Comparison of ENCODE assay signal across 11 cellular contexts in genomic region chr1:207282496-207283380, GRCh38. TPM values are rescaled to one million over a fixed set of nuclear protein-coding genes. Genes with fewer than 3 reads are reported as not detected.
DNase-seq lines count a peak whose midpoint lies in the region; ATAC-seq and TF ChIP-seq lines count a peak whose summit lies in the region.
"Had no signal": no experiment of that assay in that cellular context is flagged by ENCODE, and none has a peak within 500 bp of the region (broad histone marks: within the 10 kb centered on the region; RNA-seq: fewer than 3 reads in every experiment).

No MANE protein-coding gene starts in this region.

- H3K18ac ChIP-seq in IMR-90 (ENCODE audit: low read depth, low read length), result peak overlapping the region; percentile 70

- no peak overlapping the region for H2AFZ ChIP-seq in IMR-90 (replicated peaks; ENCODE audit: low read length, poor library complexity)

- H3K4me2 ChIP-seq in IMR-90 (ENCODE audit: low read depth, low read length), result no peak overlapping the region

- H4K20me1 ChIP-seq in IMR-90 (ENCODE audit: insufficient read depth, low read length), result no peaks in the 10 kb centered on the region

- no peak for TF ChIP-seq POLR2A in IMR-90 (IDR thresholded peaks at IDR 0.05; ENCODE audit: low read depth, low read length)

- H3K9me3 Mint-ChIP-seq in Caco-2 (ENCODE audit: unreplicated experiment), result peaks cover 1% of the 10 kb centered on the region
- H3K9me3 Mint-ChIP-seq in naive thymus-derived CD8-positive, alpha-beta T cell, result peaks cover 0 to 11% (median 0%) of the 10 kb centered on the region in 9 donors
- H3K9me3 Mint-ChIP-seq: activated T-helper 17 cell treated with anti-CD3 and anti-CD28 coated beads, Interleukin-2, amount 50 U/mL, for 72 hours had no signal

- H2BK15ac ChIP-seq in IMR-90 (ENCODE audit: low read depth, low read length), result no peak overlapping the region

- no peak for TF ChIP-seq RAD21 in IMR-90 (IDR thresholded peaks at IDR 0.05; ENCODE audit: low read length)

- H2AK5ac ChIP-seq in IMR-90 (ENCODE audit: low read depth, low read length), result 0 out of 2 replicates have a peak overlapping the region, but pooled peaks have one; percentile 23

- BruUV-seq in Caco-2 (replicated peaks; lab: Mats Ljungman, UMichigan) (no TSS peak), IMR-90 (replicated peaks; lab: Mats Ljungman, UMichigan) (no TSS peak)

- peak overlapping the region; percentile 5 for H4K91ac ChIP-seq in IMR-90 (ENCODE audit: insufficient read depth, low read depth, low read length)

- peak overlapping the region; percentile 14; the same call in 1 of the 2 replicates for H2BK20ac ChIP-seq in IMR-90 (ENCODE audit: low read depth, low read length)

- peak overlapping the region; percentile 18 for H3K27ac Mint-ChIP-seq in Caco-2 (ENCODE audit: unreplicated experiment)
- H3K27ac Mint-ChIP-seq in naive thymus-derived CD8-positive, alpha-beta T cell, result peak overlapping the region in 9 of 10 donors; percentile 7 to 90 (median 74)

- peaks cover 10% of the 10 kb centered on the region; the same call in 1 of the 2 replicates for H3K9me1 ChIP-seq in IMR-90 (ENCODE audit: insufficient read depth, low read length)

- CTCF ChIA-PET in Caco-2 (lab: Charles Lee) (no interaction called here), IMR-90 (lab: Yijun Ruan, JAX) (no interaction called here)

- H3K36me3 ChIP-seq in Caco-2 (ENCODE audit: control insufficient read depth, insufficient read depth, low read length) (no peaks in the 10 kb centered on the region), IMR-90 (ENCODE audit: control insufficient read depth, insufficient read depth, low read length) (no peaks in the 10 kb centered on the region), tibial artery (no peaks in the 10 kb centered on the region)
- H3K36me3 ChIP-seq: lower lobe of right lung had no signal

- no peak overlapping the region for H3K56ac ChIP-seq in IMR-90 (ENCODE audit: extremely low read depth, insufficient read depth, low read length)

- POLR2A ChIA-PET in Caco-2 (lab: Charles Lee), result no interaction called here
- POLR2A ChIA-PET in IMR-90 (lab: Charles Lee; ENCODE audit: unreplicated experiment), result no interaction called here
- POLR2A ChIA-PET in naive thymus-derived CD8-positive, alpha-beta T cell (lab: Charles Lee), result interaction anchor here (0.6 to 2.6 kb wide), 2 partner anchors 39 to 212 kb away, joined by 3 to 11 read pairs; partner anchors contain the start of gene CD55

- peaks cover 18% of the 10 kb centered on the region for H3K4me1 ChIP-seq in Caco-2
- peaks cover 8% of the 10 kb centered on the region for H3K4me1 ChIP-seq in IMR-90 (ENCODE audit: control insufficient read depth, insufficient read depth, low read length)
- H3K4me1 ChIP-seq in tibial artery, result peaks cover 0 to 10% (median 5%) of the 10 kb centered on the region in 4 donors
- H3K4me1 ChIP-seq: lower lobe of right lung had no signal

- H3K4ac ChIP-seq in IMR-90 (ENCODE audit: low read depth, low read length), result peak overlapping the region; percentile 27; the same call in 1 of the 2 replicates

- WGBS in IMR-90 (ENCODE audit: extremely low coverage in 2 of 2, insufficient read length in 1 of 2), 2 experiments, result no CpG with 5 or more reads among the region's 2 CpGs

- in situ Hi-C loops in IMR-90 (cut with MboI; ENCODE audit: low sequenced_read_pairs), result no loop called here

- peak overlapping the region; percentile 44 for H2BK120ac ChIP-seq in IMR-90 (ENCODE audit: low read depth, low read length)

- H3K4me3 ChIP-seq in Caco-2 (ENCODE audit: low read depth, low read length), result no peak overlapping the region
- H3K4me3 ChIP-seq in IMR-90 (ENCODE audit: insufficient read depth, low read depth, low read length), result no peak overlapping the region
- H3K4me3 ChIP-seq in tibial artery, result no peak overlapping the region
- H3K4me3 ChIP-seq: lower lobe of right lung had no signal

- H3K4me3 Mint-ChIP-seq in Caco-2 (ENCODE audit: unreplicated experiment), result no peak overlapping the region
- H3K4me3 Mint-ChIP-seq in naive thymus-derived CD8-positive, alpha-beta T cell, result peak overlapping the region in 9 of 10 donors; percentile 2 to 70 (median 47)
- H3K4me3 Mint-ChIP-seq: activated T-helper 17 cell treated with anti-CD3 and anti-CD28 coated beads, Interleukin-2, amount 50 U/mL, for 72 hours had no signal

- ATAC-seq in IMR-90 (ENCODE audit: low read depth) (no peak), HG02610 (IDR thresholded peaks at IDR 0.05; ENCODE audit: unreplicated experiment) (no peak), HG03565 (IDR thresholded peaks at IDR 0.05; ENCODE audit: unreplicated experiment) (no peak)
- peak; percentile 42 to 68 for ATAC-seq in naive thymus-derived CD8-positive, alpha-beta T cell
- ATAC-seq: lower lobe of right lung had no signal

- H3K4me1 Mint-ChIP-seq in Caco-2 (ENCODE audit: low read depth, unreplicated experiment), result peaks cover 15% of the 10 kb centered on the region
- peaks cover 23 to 70% (median 53%) of the 10 kb centered on the region in 4 donors for H3K4me1 Mint-ChIP-seq in naive thymus-derived CD8-positive, alpha-beta T cell
- H3K4me1 Mint-ChIP-seq: activated T-helper 17 cell treated with anti-CD3 and anti-CD28 coated beads, Interleukin-2, amount 50 U/mL, for 72 hours had no signal

- no peak overlapping the region for H3K9ac ChIP-seq in IMR-90 (ENCODE audit: low read depth, low read length)

- H3K27ac ChIP-seq in IMR-90 (ENCODE audit: insufficient read depth, low read length) (no peak overlapping the region), tibial artery (peak overlapping the region in 1 of 2 donors; percentile 13)
- H3K27ac ChIP-seq: lower lobe of right lung had no signal

- H3K27me3 ChIP-seq in Caco-2 (replicated peaks; ENCODE audit: control insufficient read depth, insufficient read depth, low read length) (no peaks in the 10 kb centered on the region), IMR-90 (ENCODE audit: control insufficient read depth, insufficient read depth, low read length) (no peaks in the 10 kb centered on the region), tibial artery (no peaks in the 10 kb centered on the region)

- H3K27me3 Mint-ChIP-seq in Caco-2 (ENCODE audit: insufficient read depth, unreplicated experiment), result no peaks in the 10 kb centered on the region
- no peaks in the 10 kb centered on the region for H3K27me3 Mint-ChIP-seq in naive thymus-derived CD8-positive, alpha-beta T cell

- peak overlapping the region; percentile 48 to 50; a peak in 1 of 4 replicates for H4K8ac ChIP-seq in IMR-90 (ENCODE audit: low read depth in 2 of 2, low read length in 2 of 2)

- H2BK5ac ChIP-seq in IMR-90 (ENCODE audit: low read depth, low read length, poor library complexity, severe bottlenecking), result peak overlapping the region; percentile 5

- H3K23ac ChIP-seq in IMR-90 (ENCODE audit: low read depth, low read length), result peak overlapping the region; percentile 74; the same call in 1 of the 2 replicates

- intact Hi-C loops in Caco-2 (cut with micrococcal nuclease; ENCODE audit: unreplicated experiment), result loop anchor here (2.0 kb wide), 1 partner anchor 34 kb away; no protein-coding TSS in a partner anchor
- intact Hi-C loops in IMR-90 (cut with micrococcal nuclease), result no loop called here
- intact Hi-C loops in tibial artery (cut with DNase I; ENCODE audit: low total_unique reads), result no loop called here
- intact Hi-C loops in head of caudate nucleus (cut with DNase I), result no loop called here

- no peak overlapping the region for H4K5ac ChIP-seq in IMR-90 (ENCODE audit: low read depth, low read length)

- H3K14ac ChIP-seq in IMR-90 (replicated peaks; ENCODE audit: low read depth, low read length), result peak overlapping the region; percentile 26; the same call in 1 of the 2 replicates

- no peak for TF ChIP-seq CTCF in Caco-2 (IDR thresholded peaks at IDR 0.05; ENCODE audit: insufficient read depth in 1 of 2, low read depth in 1 of 2, low read length in 1 of 2, severe bottlenecking in 1 of 2, unreplicated experiment in 1 of 2)
- no peak for TF ChIP-seq CTCF in IMR-90 (conservative IDR thresholded peaks at IDR 0.05; ENCODE audit: low read depth, low read length)
- TF ChIP-seq CTCF in tibial artery (IDR thresholded peaks at IDR 0.05), result no peak

- H3K9me3 ChIP-seq in Caco-2, result no peaks in the 10 kb centered on the region
- no peaks in the 10 kb centered on the region for H3K9me3 ChIP-seq in IMR-90 (ENCODE audit: control insufficient read depth, insufficient read depth, low read length)
- H3K9me3 ChIP-seq in tibial artery, result no peaks in the 10 kb centered on the region
- H3K9me3 ChIP-seq: lower lobe of right lung had no signal

- DNase-seq in Caco-2, result peak in 1 of 2 experiments; percentile 18
- DNase-seq in IMR-90, result peak; percentile 11
- DNase-seq in dermis blood vessel endothelial cell, result peak; percentile 93
- peak in 2 of 10 donors; percentile 26 to 34 for DNase-seq in naive thymus-derived CD8-positive, alpha-beta T cell
- DNase-seq in tibial artery, result no peak
- DNase-seq in head of caudate nucleus, result no peak
- DNase-seq: DMS79 treated with DMSO at 0.1 percent for 48 hours, lower lobe of right lung had no signal

- H3K79me1 ChIP-seq in IMR-90 (ENCODE audit: low read depth in 1 of 2, low read length in 2 of 2), result no peaks in the 10 kb centered on the region

- dilution Hi-C loops in IMR-90 (cut with HindIII; ENCODE audit: low sequenced_read_pairs, unreplicated experiment), result no loop called here

- H2AK9ac ChIP-seq in IMR-90 (replicated peaks; ENCODE audit: low read depth, low read length, poor library complexity), result no peak overlapping the region

- H3K36me3 Mint-ChIP-seq in Caco-2 (ENCODE audit: insufficient read depth, unreplicated experiment), result no peaks in the 10 kb centered on the region
- H3K36me3 Mint-ChIP-seq in naive thymus-derived CD8-positive, alpha-beta T cell, result peaks cover 0 to 4% (median 0%) of the 10 kb centered on the region in 3 donors

TF ChIP-seq in IMR-90, 13 proteins besides CTCF, POLR2A, EP300 and RAD21 (continues in another document):
- TF ChIP-seq MAZ (IDR thresholded peaks at IDR 0.05; ENCODE audit: borderline replicate concordance, low read depth, low read length) (no peak), SMC3 (IDR thresholded peaks at IDR 0.05; ENCODE audit: low read depth, low read length) (no peak), FOS (IDR thresholded peaks at IDR 0.05; ENCODE audit: low read depth, low read length) (no peak), CEBPB (IDR thresholded peaks at IDR 0.05; ENCODE audit: low read depth, low read length) (no peak), MAFK (IDR thresholded peaks at IDR 0.05; ENCODE audit: low read depth, low read length) (no peak), CHD1 (IDR thresholded peaks at IDR 0.05; ENCODE audit: low read depth, low read length) (no peak)

RNA-seq across cellular contexts. Expression of gene CD55, which starts 38.7 kb away (rescaled TPM):
- total RNA-seq in Caco-2 (2022) (195 and 197 TPM in 2 replicates), IMR-90 (2012; rRNA removed) (6.6 and 9.7 TPM in 2 replicates), dermis blood vessel endothelial cell (87.5 and 130 TPM in 2 replicates)
- 11.5 and 11.6 TPM in 2 replicates for polyA plus RNA-seq in IMR-90 (2012; rRNA removed)
- 5.7 and 11.0 TPM in 2 replicates for polyA plus RNA-seq in IMR-90 (2012; cell fraction: cytosol; rRNA removed)
- polyA plus RNA-seq in IMR-90 (2012; cell fraction: nucleus; rRNA removed; ENCODE audit: low replicate concordance), result 1.7 and 7.2 TPM in 2 replicates
- total RNA-seq in naive thymus-derived CD8-positive, alpha-beta T cell, result 100 to 1,000 TPM in 1 of 2 experiments, 10 to 100 TPM in 1; 98.9 to 102 TPM
- 100 to 1,000 TPM; 156 to 193 (median 156) TPM for polyA plus RNA-seq in naive thymus-derived CD8-positive, alpha-beta T cell

Comparison
In these comparisons a context has a peak if more than half of its experiments do, and no peak if none do; other contexts are left out.
1. DNase-seq: peak in IMR-90 (single experiment) and dermis blood vessel endothelial cell (single experiment); none in tibial artery (0 of 2) and head of caudate nucleus (0 of 42).
2. ATAC-seq: peak in naive thymus-derived CD8-positive, alpha-beta T cell (2 of 2); none in IMR-90 (single experiment), HG02610 (single experiment) and HG03565 (single experiment).